ENCODE assay signal across 10 cellular contexts in genomic region chr2:203689424-203690109, GRCh38. TPM values are rescaled to one million over a fixed set of nuclear protein-coding genes. Genes with fewer than 3 reads are reported as not detected.
A peak's percentile ranks its signal among the peaks of the same experiment; 100 is the strongest.
DNase-seq lines count a peak whose midpoint lies in the region; ATAC-seq and TF ChIP-seq lines count a peak whose summit lies in the region.
"Had no signal": no experiment of that assay in that cellular context is flagged by ENCODE, and none has a peak within 500 bp of the region (broad histone marks: within the 10 kb centered on the region; RNA-seq: fewer than 3 reads in every experiment).

No MANE protein-coding gene starts in this region.

- H3K36me3 Mint-ChIP-seq in MCF 10A (ENCODE audit: insufficient read depth, unreplicated experiment), result peaks cover 4% of the 10 kb centered on the region

- H3K27ac Mint-ChIP-seq in MCF 10A (ENCODE audit: low read depth, unreplicated experiment), result no peak overlapping the region

- no peaks in the 10 kb centered on the region for H3K9me3 ChIP-seq in hepatocyte (ENCODE audit: low read depth)
- H3K9me3 ChIP-seq in body of pancreas, result no peaks in the 10 kb centered on the region

- H3K27me3 ChIP-seq in hepatocyte, result no peaks in the 10 kb centered on the region
- H3K27me3 ChIP-seq in body of pancreas, result no peaks in the 10 kb centered on the region

- DNase-seq in CD1c-positive myeloid dendritic cell (ENCODE audit: extremely low spot score) (peak; percentile 17), hepatocyte (ENCODE audit: low spot score) (no peak), MCF 10A (ENCODE audit: unreplicated experiment) (no peak), body of pancreas (no peak)
- DNase-seq: NCI-H2029 treated with DMSO at 0.1 percent for 48 hours had no signal

- ATAC-seq in GM19395 (IDR thresholded peaks at IDR 0.05; ENCODE audit: unreplicated experiment), result peak; percentile 47
- peak; percentile 57 for ATAC-seq in HG03175 (IDR thresholded peaks at IDR 0.05; ENCODE audit: unreplicated experiment)
- no peak for ATAC-seq in HG03439 (IDR thresholded peaks at IDR 0.05; ENCODE audit: unreplicated experiment)
- ATAC-seq in body of pancreas, result no peak
- no peak for ATAC-seq in HG03095 (IDR thresholded peaks at IDR 0.05; ENCODE audit: unreplicated experiment)

- POLR2A ChIA-PET in MCF 10A (lab: Yijun Ruan, JAX), result interaction anchor here (0.6 to 1.2 kb wide), 2 partner anchors 12 to 120 kb away, joined by 3 read pairs; no protein-coding TSS in a partner anchor

- TF ChIP-seq CTCF in hepatocyte (IDR thresholded peaks at IDR 0.05; ENCODE audit: poor library complexity) (no peak), MCF 10A (IDR thresholded peaks at IDR 0.05; ENCODE audit: unreplicated experiment) (no peak), body of pancreas (IDR thresholded peaks at IDR 0.05) (no peak)

- H3K4me3 ChIP-seq in hepatocyte (no peak overlapping the region), body of pancreas (no peak overlapping the region)

- H3K9me3 Mint-ChIP-seq in MCF 10A (ENCODE audit: unreplicated experiment), result no peaks in the 10 kb centered on the region

- peaks cover 5% of the 10 kb centered on the region for H3K4me1 ChIP-seq in hepatocyte (ENCODE audit: insufficient read depth)
- no peaks in the 10 kb centered on the region for H3K4me1 ChIP-seq in body of pancreas

- peak overlapping the region; percentile 14 for H3K4me2 ChIP-seq in hepatocyte

- intact Hi-C loops in MCF 10A (cut with micrococcal nuclease), result loop anchor here (2.0 to 5.0 kb wide), 2 partner anchors 53 to 93 kb away; no protein-coding TSS in a partner anchor
- intact Hi-C loops in body of pancreas (cut with DNase I), result no loop called here

- no TSS peak for BruUV-seq in MCF 10A (replicated peaks; lab: Mats Ljungman, UMichigan)

- 66% methylated on average over 8 of the region's 8 CpGs for WGBS in hepatocyte (ENCODE audit: low lambda C conversion rate, missing lambda C conversion rate)
- WGBS in body of pancreas, 2 donors, result 59 to 72% methylated on average over 8 of the region's 8 CpGs

- no peaks in the 10 kb centered on the region for H3K27me3 Mint-ChIP-seq in MCF 10A (ENCODE audit: insufficient read depth, unreplicated experiment)

- H3K36me3 ChIP-seq in hepatocyte (replicated peaks; ENCODE audit: insufficient read depth, low read depth) (no peaks in the 10 kb centered on the region), body of pancreas (replicated peaks in 1 of 2; ENCODE audit: insufficient read depth in 1 of 2, low read depth in 2 of 2) (no peaks in the 10 kb centered on the region)

- no peaks in the 10 kb centered on the region for H3K79me2 ChIP-seq in hepatocyte

- no peaks in the 10 kb centered on the region for H3K9me2 ChIP-seq in hepatocyte (replicated peaks; ENCODE audit: insufficient read depth)

- H3K27ac ChIP-seq in hepatocyte (no peak overlapping the region), body of pancreas (no peak overlapping the region)
- H3K27ac ChIP-seq: C4-2B had no signal

- TF ChIP-seq POLR2A in body of pancreas (IDR thresholded peaks at IDR 0.05), result no peak

- CTCF ChIA-PET in MCF 10A (lab: Yijun Ruan, JAX), result interaction anchor here (0.7 to 1.0 kb wide), 2 partner anchors 15 to 22 kb away, joined by 3 read pairs; no protein-coding TSS in a partner anchor

- H3K4me3 Mint-ChIP-seq in MCF 10A (ENCODE audit: unreplicated experiment), result no peak overlapping the region

- H2AFZ ChIP-seq in hepatocyte, result no peak overlapping the region

- peaks cover 33% of the 10 kb centered on the region for H3K4me1 Mint-ChIP-seq in MCF 10A (ENCODE audit: insufficient read depth, unreplicated experiment)

- H4K20me1 ChIP-seq in hepatocyte (ENCODE audit: insufficient read depth, poor library complexity, severe bottlenecking), result no peaks in the 10 kb centered on the region

RNA-seq across cellular contexts. Expression of gene CD28, which starts 16.9 kb away (rescaled TPM):
- total RNA-seq in hepatocyte (not detected in 2 replicates), MCF 10A (2022) (not detected in 2 replicates), body of pancreas (under 1 TPM in 1 of 2 donors, not detected in 1; 0.52 TPM)
- not detected in 2 replicates for polyA plus RNA-seq in hepatocyte

Comparison
In these comparisons a context has a peak if more than half of its experiments do, and no peak if none do; other contexts are left out.
1. ATAC-seq: peak in GM19395 (single experiment) and HG03175 (single experiment); none in HG03439 (single experiment), body of pancreas (single experiment) and HG03095 (single experiment).